9 cellular contexts compared by ENCODE assay signal in the genomic region with DNA sequence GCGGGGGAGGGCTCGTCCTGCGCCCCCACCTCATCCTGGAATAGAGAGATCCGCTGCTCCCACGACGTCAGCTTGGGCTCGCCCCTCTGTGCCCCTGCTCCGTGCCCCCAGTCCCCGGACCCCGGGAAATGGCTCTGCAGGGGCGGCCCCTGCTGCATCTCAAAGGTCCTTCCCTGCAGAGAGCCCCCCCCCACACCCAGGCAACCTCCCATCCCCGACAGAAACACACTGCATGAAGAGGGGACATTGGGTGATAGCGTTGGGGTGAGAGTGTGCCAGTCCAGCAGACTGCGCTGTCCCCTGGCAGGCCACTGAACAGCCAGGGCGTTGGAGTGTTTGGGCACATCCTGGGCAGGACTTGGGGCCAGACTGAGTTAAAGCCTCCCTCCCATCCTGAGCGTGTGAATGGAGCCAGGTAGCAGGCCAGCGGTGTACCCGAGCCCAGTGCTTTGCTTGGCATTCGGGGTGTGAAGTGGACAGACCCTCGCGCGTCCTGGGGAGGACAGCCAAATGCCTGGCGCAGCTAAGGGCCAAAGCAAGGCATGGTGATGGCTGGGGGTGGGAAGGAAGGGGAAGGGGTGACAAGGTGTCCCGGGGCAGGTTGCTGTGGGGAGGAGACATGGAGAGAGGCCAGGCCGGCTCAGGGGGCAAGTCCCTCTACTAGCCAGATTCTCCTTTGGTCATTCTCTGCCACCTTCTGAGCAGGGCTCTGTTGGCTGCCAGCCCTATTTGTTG. TPM values are rescaled to one million over a fixed set of nuclear protein-coding genes. Genes with fewer than 3 reads are reported as not detected.
A peak's percentile ranks its signal among the peaks of the same experiment; 100 is the strongest.
DNase-seq lines count a peak whose midpoint lies in the region; ATAC-seq, FAIRE-seq and TF ChIP-seq lines count a peak whose summit lies in the region.
"Had no signal": no experiment of that assay in that cellular context is flagged by ENCODE, and none has a peak within 500 bp of the region (broad histone marks: within the 10 kb centered on the region; RNA-seq: fewer than 3 reads in every experiment).

No MANE protein-coding gene starts in this region.

- no peaks in the 10 kb centered on the region for H3K27me3 ChIP-seq in ascending aorta
- no peaks in the 10 kb centered on the region for H3K27me3 ChIP-seq in keratinocyte (ENCODE audit: control insufficient read depth, extremely low read depth, insufficient read depth, low read length)
- H3K27me3 ChIP-seq: adrenal gland had no signal

- H3K27ac ChIP-seq in ascending aorta (peak overlapping the region; percentile 88 to 94), keratinocyte (ENCODE audit: control insufficient read depth, insufficient read depth, low read length) (no peak overlapping the region)

- FAIRE-seq in keratinocyte (lab: Jason Lieb, UNC) = no peak

- H3K27me3 Mint-ChIP-seq in stimulated activated naive CD8-positive, alpha-beta T cell treated with anti-CD3 and anti-CD28 coated beads, Interleukin-15, amount 100 ng/mL, for 72 hours = peaks cover 10% of the 10 kb centered on the region

- H3K9ac ChIP-seq in keratinocyte (ENCODE audit: control insufficient read depth, extremely low read depth, insufficient read depth, low read length) = peak overlapping the region; percentile 73

- TF ChIP-seq CTCF in ascending aorta (IDR thresholded peaks at IDR 0.05) = no peak
- no peak for TF ChIP-seq CTCF in keratinocyte (optimal IDR thresholded peaks at IDR 0.05 in 1 of 3, IDR thresholded peaks at IDR 0.05 in 1 of 3, conservative IDR thresholded peaks at IDR 0.05 in 1 of 3; ENCODE audit: extremely low read depth in 1 of 3, insufficient read depth in 2 of 3, low read length in 3 of 3)

- H3K36me3 ChIP-seq in ascending aorta (no peaks in the 10 kb centered on the region), keratinocyte (ENCODE audit: control insufficient read depth in 2 of 2, extremely low read depth in 1 of 2, insufficient read depth in 2 of 2, low read length in 2 of 2) (no peaks in the 10 kb centered on the region)
- H3K36me3 ChIP-seq: adrenal gland had no signal

- ATAC-seq in stimulated activated naive CD8-positive, alpha-beta T cell treated with anti-CD3 and anti-CD28 coated beads, Interleukin-15, amount 100 ng/mL, for 72 hours = peak; percentile 27
- no peak for ATAC-seq in HG02642 (IDR thresholded peaks at IDR 0.05; ENCODE audit: poor library complexity, unreplicated experiment)
- no peak for ATAC-seq in GM21737 (IDR thresholded peaks at IDR 0.05; ENCODE audit: unreplicated experiment)

- dilution Hi-C loops in keratinocyte (cut with MboI; ENCODE audit: extremely low pct_ligation_motif_present, low sequenced_read_pairs) = no loop called here

- H3K4me1 Mint-ChIP-seq in stimulated activated naive CD8-positive, alpha-beta T cell treated with anti-CD3 and anti-CD28 coated beads, Interleukin-15, amount 100 ng/mL, for 72 hours = peaks cover 5% of the 10 kb centered on the region

- H2AFZ ChIP-seq in keratinocyte (ENCODE audit: control insufficient read depth, low read length) = peak overlapping the region; percentile 65

- H3K4me3 ChIP-seq in ascending aorta = peak overlapping the region; percentile 89 to 90
- peak overlapping the region; percentile 43 to 54 (median 46) for H3K4me3 ChIP-seq in keratinocyte (ENCODE audit: control insufficient read depth in 2 of 3, extremely low read depth in 1 of 3, insufficient read depth in 2 of 3, low read depth in 1 of 3, low read length in 3 of 3)

- H3K9me1 ChIP-seq in keratinocyte (ENCODE audit: control insufficient read depth, extremely low read depth, insufficient read depth, low read length) = no peaks in the 10 kb centered on the region

- intact Hi-C loops in ascending aorta (cut with DNase I) = loop anchor here (5.0 kb wide), 1 partner anchor 355 kb away; no protein-coding TSS in a partner anchor

- no peaks in the 10 kb centered on the region for H3K9me3 Mint-ChIP-seq in stimulated activated naive CD8-positive, alpha-beta T cell treated with anti-CD3 and anti-CD28 coated beads, Interleukin-15, amount 100 ng/mL, for 72 hours

- peaks cover 0 to 8% of the 10 kb centered on the region in 2 donors for H3K4me1 ChIP-seq in ascending aorta
- peaks cover 32% of the 10 kb centered on the region for H3K4me1 ChIP-seq in keratinocyte (ENCODE audit: control insufficient read depth, extremely low read depth, insufficient read depth, low read length)

- peak overlapping the region in 1 of 2 donors; percentile 63 for H3K27ac Mint-ChIP-seq in stimulated activated naive CD8-positive, alpha-beta T cell treated with anti-CD3 and anti-CD28 coated beads, Interleukin-15, amount 100 ng/mL, for 72 hours

- H3K4me3 Mint-ChIP-seq in stimulated activated naive CD8-positive, alpha-beta T cell treated with anti-CD3 and anti-CD28 coated beads, Interleukin-15, amount 100 ng/mL, for 72 hours = peak overlapping the region; percentile 76 to 82

- H4K20me1 ChIP-seq in keratinocyte (ENCODE audit: control insufficient read depth, extremely low read depth, insufficient read depth, low read length) = no peaks in the 10 kb centered on the region

- peak overlapping the region; percentile 81 for H3K4me2 ChIP-seq in keratinocyte (ENCODE audit: control insufficient read depth, extremely low read depth, insufficient read depth, low read depth, low read length)

- no peaks in the 10 kb centered on the region for H3K79me2 ChIP-seq in keratinocyte (ENCODE audit: control insufficient read depth, insufficient read depth, low read length)

- H3K9me3 ChIP-seq in ascending aorta (no peaks in the 10 kb centered on the region), keratinocyte (ENCODE audit: control insufficient read depth, low read depth, low read length) (no peaks in the 10 kb centered on the region)
- H3K9me3 ChIP-seq: adrenal gland had no signal

- peak; percentile 13 for DNase-seq in DMS79 treated with DMSO at 0.1 percent for 48 hours (lab: John Stamatoyannopoulos, UW)
- no peak for DNase-seq in DMS79 (lab: John Stamatoyannopoulos, UW)
- no peak for DNase-seq in ascending aorta (ENCODE audit: low spot score in 2 of 2)
- no peak for DNase-seq in keratinocyte (ENCODE audit: low read depth, low spot score)
- DNase-seq in stimulated activated naive CD8-positive, alpha-beta T cell treated with anti-CD3 and anti-CD28 coated beads, Interleukin-15, amount 100 ng/mL, for 72 hours = no peak
- no peak for DNase-seq in NCI-H345 treated with DMSO at 0.1 percent for 48 hours (lab: John Stamatoyannopoulos, UW; ENCODE audit: unreplicated experiment)

RNA-seq across cellular contexts. Expression of a gene that starts 0.6 kb away (rescaled TPM):
- total RNA-seq in ascending aorta = 22.0 TPM
- polyA plus RNA-seq in keratinocyte = 18.4 to 26.4 TPM (median 20.6 TPM) in 3 replicates
- 7.3 TPM for polyA plus RNA-seq in keratinocyte (2011; ENCODE audit: low read depth)
- polyA plus RNA-seq in keratinocyte (2011; cell fraction: cytosol; rRNA removed) = 19.2 and 20.8 TPM in 2 replicates
- 10.1 and 10.9 TPM in 2 replicates for polyA plus RNA-seq in keratinocyte (2011; cell fraction: nucleus; rRNA removed)
- 16.4 and 26.8 TPM in 2 replicates for polyA plus RNA-seq in keratinocyte (2012; ENCODE audit: low replicate concordance)
- polyA minus RNA-seq in keratinocyte = 27.4 to 45.1 TPM (median 31.4 TPM) in 3 replicates
- polyA minus RNA-seq in keratinocyte (2011; cell fraction: cytosol; rRNA and poly(A)+ RNA removed) = 19.0 TPM
- polyA minus RNA-seq in keratinocyte (2011; cell fraction: nucleus; rRNA and poly(A)+ RNA removed) = 5.3 and 7.0 TPM in 2 replicates

RNA-seq across cellular contexts. Expression of a gene that starts 13.7 kb away (rescaled TPM):
- not detected for total RNA-seq in ascending aorta
- polyA plus RNA-seq in keratinocyte = 0.05 TPM in 1 of 3 replicates, not detected in the others
- polyA plus RNA-seq in keratinocyte (2011; ENCODE audit: low read depth) = not detected
- polyA plus RNA-seq in keratinocyte (2011; cell fraction: cytosol; rRNA removed) = not detected in 2 replicates
- polyA plus RNA-seq in keratinocyte (2011; cell fraction: nucleus; rRNA removed) = not detected in 2 replicates
- polyA plus RNA-seq in keratinocyte (2012; ENCODE audit: low replicate concordance) = 0.10 and 0.23 TPM in 2 replicates
- polyA minus RNA-seq in keratinocyte = not detected in 3 replicates
- not detected for polyA minus RNA-seq in keratinocyte (2011; cell fraction: cytosol; rRNA and poly(A)+ RNA removed)
- polyA minus RNA-seq in keratinocyte (2011; cell fraction: nucleus; rRNA and poly(A)+ RNA removed) = not detected in 2 replicates

RNA-seq across cellular contexts. Expression of a gene that starts 43.8 kb away (rescaled TPM):
- total RNA-seq in ascending aorta = not detected
- not detected in 3 replicates for polyA plus RNA-seq in keratinocyte
- polyA plus RNA-seq in keratinocyte (2011; ENCODE audit: low read depth) = not detected
- not detected in 2 replicates for polyA plus RNA-seq in keratinocyte (2011; cell fraction: cytosol; rRNA removed)
- polyA plus RNA-seq in keratinocyte (2011; cell fraction: nucleus; rRNA removed) = not detected in 2 replicates
- not detected in 2 replicates for polyA plus RNA-seq in keratinocyte (2012; ENCODE audit: low replicate concordance)
- polyA minus RNA-seq in keratinocyte = not detected in 3 replicates
- not detected for polyA minus RNA-seq in keratinocyte (2011; cell fraction: cytosol; rRNA and poly(A)+ RNA removed)
- not detected in 2 replicates for polyA minus RNA-seq in keratinocyte (2011; cell fraction: nucleus; rRNA and poly(A)+ RNA removed)
- total RNA-seq: adrenal gland had no signal
